In the genomic region with DNA sequence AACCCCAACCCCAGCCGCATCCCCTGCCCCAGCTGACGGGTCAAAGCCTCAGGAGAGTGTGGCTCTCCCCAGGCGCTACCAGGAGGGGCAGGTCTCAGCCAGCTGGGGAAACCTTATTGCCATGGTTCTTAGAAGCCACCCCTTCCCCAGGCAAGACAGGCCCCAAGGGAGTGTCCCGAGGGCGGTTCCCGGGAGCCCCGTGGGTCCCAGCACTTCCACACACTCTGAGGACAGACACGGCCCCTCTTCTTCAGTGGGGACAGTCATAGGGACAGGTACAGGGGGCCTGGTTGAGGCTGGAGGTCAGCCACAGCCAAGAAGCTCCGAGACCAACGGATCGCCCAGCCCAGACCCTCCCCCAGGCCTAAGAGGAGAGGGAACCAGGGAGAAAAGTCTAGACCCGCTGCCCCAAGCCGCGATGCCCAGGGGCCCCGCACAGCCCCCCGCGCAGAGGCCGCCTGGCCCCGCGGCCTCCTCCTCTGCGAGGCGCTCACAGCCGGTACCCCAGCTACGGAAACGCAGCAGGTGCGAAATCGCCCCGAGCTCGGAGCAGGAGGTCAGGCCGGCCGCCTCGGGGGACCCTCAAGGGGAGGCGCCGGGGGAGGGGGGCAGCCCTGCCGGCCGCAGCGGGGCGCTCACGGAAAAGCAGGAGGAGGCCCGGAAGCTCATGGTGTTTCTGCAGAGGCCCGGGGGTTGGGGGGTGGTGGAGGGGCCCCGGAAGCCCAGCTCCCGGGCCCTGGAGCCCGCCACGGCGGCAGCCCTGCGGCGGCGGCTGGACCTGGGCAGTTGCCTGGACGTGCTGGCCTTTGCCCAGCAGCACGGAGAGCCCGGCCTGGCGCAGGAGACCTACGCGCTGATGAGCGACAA, we compare ENCODE assay signal across 11 cellular contexts. TPM values are rescaled to one million over a fixed set of nuclear protein-coding genes. Genes with fewer than 3 reads are reported as not detected.
DNase-seq lines count a peak whose midpoint lies in the region; ATAC-seq and TF ChIP-seq lines count a peak whose summit lies in the region.
"Had no signal": no experiment of that assay in that cellular context is flagged by ENCODE, and none has a peak within 500 bp of the region (broad histone marks: within the 10 kb centered on the region; RNA-seq: fewer than 3 reads in every experiment).

No MANE protein-coding gene starts in this region.

- H3K27ac ChIP-seq in breast epithelium = no peak overlapping the region
- peak overlapping the region in 1 of 3 donors; percentile 8 for H3K27ac ChIP-seq in right lobe of liver
- no peak overlapping the region for H3K27ac ChIP-seq in urinary bladder (ENCODE audit: low read depth)
- H3K27ac ChIP-seq in WERI-Rb-1 = no peak overlapping the region

- H3K9me3 Mint-ChIP-seq in MCF 10A (ENCODE audit: unreplicated experiment) = no peaks in the 10 kb centered on the region
- no peaks in the 10 kb centered on the region for H3K9me3 Mint-ChIP-seq in activated T-helper 17 cell treated with anti-CD3 and anti-CD28 coated beads, Interleukin-2, amount 50 U/mL, for 72 hours

- H3K9me3 ChIP-seq in breast epithelium = no peaks in the 10 kb centered on the region
- no peaks in the 10 kb centered on the region for H3K9me3 ChIP-seq in right lobe of liver
- H3K9me3 ChIP-seq in WERI-Rb-1 (ENCODE audit: severe bottlenecking) = no peaks in the 10 kb centered on the region

- CTCF ChIA-PET in MCF 10A (lab: Yijun Ruan, JAX) = no interaction called here

- no peak for TF ChIP-seq CTCF in breast epithelium (IDR thresholded peaks at IDR 0.05)
- TF ChIP-seq CTCF in MCF 10A (IDR thresholded peaks at IDR 0.05; ENCODE audit: unreplicated experiment) = no peak
- no peak for TF ChIP-seq CTCF in right lobe of liver (IDR thresholded peaks at IDR 0.05)
- TF ChIP-seq CTCF in WERI-Rb-1 (IDR thresholded peaks at IDR 0.05; ENCODE audit: low read depth, low read length) = no peak

- ATAC-seq in activated T-helper 17 cell treated with anti-CD3 and anti-CD28 coated beads, Interleukin-2, amount 50 U/mL, for 72 hours (replicated peaks) = peak; percentile 58
- ATAC-seq in right lobe of liver (peak; percentile 49 to 72 (median 68)), GM19397 (IDR thresholded peaks at IDR 0.05; ENCODE audit: unreplicated experiment) (no peak), HG03045 (IDR thresholded peaks at IDR 0.05; ENCODE audit: unreplicated experiment) (no peak)
- ATAC-seq: HCT116 had no signal

- no peaks in the 10 kb centered on the region for H3K27me3 Mint-ChIP-seq in MCF 10A (ENCODE audit: insufficient read depth, unreplicated experiment)
- H3K27me3 Mint-ChIP-seq in activated T-helper 17 cell treated with anti-CD3 and anti-CD28 coated beads, Interleukin-2, amount 50 U/mL, for 72 hours = no peaks in the 10 kb centered on the region

- 18% methylated on average over 9 of the region's 56 CpGs for WGBS in right lobe of liver (ENCODE audit: insufficient coverage, low coverage, low lambda C conversion rate, missing lambda C conversion rate)
- 7% methylated on average over 56 of the region's 56 CpGs for WGBS in urinary bladder

- no TSS peak for BruUV-seq in MCF 10A (replicated peaks; lab: Mats Ljungman, UMichigan)

- no peaks in the 10 kb centered on the region for H3K36me3 ChIP-seq in breast epithelium
- no peaks in the 10 kb centered on the region for H3K36me3 ChIP-seq in right lobe of liver
- H3K36me3 ChIP-seq in urinary bladder (ENCODE audit: insufficient read depth) = no peaks in the 10 kb centered on the region
- no peaks in the 10 kb centered on the region for H3K36me3 ChIP-seq in WERI-Rb-1

- H3K4me3 ChIP-seq in breast epithelium = peak overlapping the region; percentile 21 to 39 (median 27)
- H3K4me3 ChIP-seq in right lobe of liver = peak overlapping the region; percentile 23 to 39 (median 31)
- peak overlapping the region; percentile 12 for H3K4me3 ChIP-seq in urinary bladder (ENCODE audit: low read depth, low read length)
- H3K4me3 ChIP-seq in WERI-Rb-1 (ENCODE audit: low read depth, low read length) = no peak overlapping the region

- H3K4me1 ChIP-seq in breast epithelium (peaks cover 6 to 18% of the 10 kb centered on the region in 2 donors), right lobe of liver (peaks cover 0 to 8% (median 0%) of the 10 kb centered on the region in 4 donors), urinary bladder (ENCODE audit: insufficient read depth) (no peaks in the 10 kb centered on the region)

- H3K27ac Mint-ChIP-seq in MCF 10A (ENCODE audit: low read depth, unreplicated experiment) = no peak overlapping the region
- peak overlapping the region; percentile 83 for H3K27ac Mint-ChIP-seq in activated T-helper 17 cell treated with anti-CD3 and anti-CD28 coated beads, Interleukin-2, amount 50 U/mL, for 72 hours

- DNase-seq in breast epithelium (ENCODE audit: low spot score in 2 of 2) (no peak), MCF 10A (ENCODE audit: unreplicated experiment) (no peak), right lobe of liver (peak; percentile 67 to 72 (median 71)), WERI-Rb-1 (no peak)
- DNase-seq: NCI-H1092 treated with DMSO at 0.1 percent for 48 hours had no signal

- H3K4me3 Mint-ChIP-seq in MCF 10A (ENCODE audit: unreplicated experiment) = no peak overlapping the region
- peak overlapping the region; percentile 62 for H3K4me3 Mint-ChIP-seq in activated T-helper 17 cell treated with anti-CD3 and anti-CD28 coated beads, Interleukin-2, amount 50 U/mL, for 72 hours

- intact Hi-C loops in breast epithelium (cut with DNase I; ENCODE audit: low total_unique reads) = no loop called here
- intact Hi-C loops in MCF 10A (cut with micrococcal nuclease) = no loop called here
- intact Hi-C loops in right lobe of liver (cut with DNase I) = no loop called here

- H3K36me3 Mint-ChIP-seq in MCF 10A (ENCODE audit: insufficient read depth, unreplicated experiment) = no peaks in the 10 kb centered on the region
- H3K36me3 Mint-ChIP-seq in activated T-helper 17 cell treated with anti-CD3 and anti-CD28 coated beads, Interleukin-2, amount 50 U/mL, for 72 hours (ENCODE audit: low read depth) = no peaks in the 10 kb centered on the region

- peaks cover 7% of the 10 kb centered on the region for H3K4me1 Mint-ChIP-seq in MCF 10A (ENCODE audit: insufficient read depth, unreplicated experiment)
- peaks cover 10% of the 10 kb centered on the region for H3K4me1 Mint-ChIP-seq in activated T-helper 17 cell treated with anti-CD3 and anti-CD28 coated beads, Interleukin-2, amount 50 U/mL, for 72 hours

- TF ChIP-seq POLR2A in breast epithelium (IDR thresholded peaks at IDR 0.05) = no peak
- peak; percentile 66 for TF ChIP-seq POLR2A in right lobe of liver (IDR thresholded peaks at IDR 0.05)

- H3K27me3 ChIP-seq in breast epithelium (peaks cover 3 to 8% of the 10 kb centered on the region in 2 donors), right lobe of liver (no peaks in the 10 kb centered on the region), WERI-Rb-1 (ENCODE audit: insufficient read depth, low read depth, severe bottlenecking) (no peaks in the 10 kb centered on the region)

- POLR2A ChIA-PET in MCF 10A (lab: Yijun Ruan, JAX) = interaction anchor here (0.6 to 0.7 kb wide), 2 partner anchors 17 to 32 kb away, joined by 3 read pairs; no protein-coding TSS in a partner anchor

RNA-seq across cellular contexts. Expression of a gene that starts 2.6 kb away (rescaled TPM):
- under 1 TPM; 0.16 to 0.33 (median 0.29) TPM for total RNA-seq in breast epithelium
- 0.98 and 4.1 TPM in 2 replicates for total RNA-seq in MCF 10A (2022)
- total RNA-seq in activated T-helper 17 cell treated with anti-CD3 and anti-CD28 coated beads, Interleukin-2, amount 50 U/mL, for 72 hours = 1 to 10 TPM; 4.2 to 4.4 TPM
- total RNA-seq in right lobe of liver = 1 to 10 TPM in 2 of 6 experiments, under 1 TPM in 2, not detected in 2; 0.07 to 1.4 (median 0.62) TPM
- 0.11 TPM for total RNA-seq in urinary bladder
- 0.33 TPM for polyA plus RNA-seq in urinary bladder

RNA-seq across cellular contexts. Expression of a gene that starts 14.4 kb away (rescaled TPM):
- not detected for total RNA-seq in breast epithelium
- total RNA-seq in MCF 10A (2022) = 0.82 and 1.2 TPM in 2 replicates
- total RNA-seq in activated T-helper 17 cell treated with anti-CD3 and anti-CD28 coated beads, Interleukin-2, amount 50 U/mL, for 72 hours = 1 to 10 TPM in 1 of 2 donors, under 1 TPM in 1; 0.65 to 2.3 TPM
- 1 to 10 TPM in 2 of 6 experiments, not detected in 4; 3.3 to 4.7 TPM for total RNA-seq in right lobe of liver
- total RNA-seq in urinary bladder = not detected
- polyA plus RNA-seq in urinary bladder = not detected
- total RNA-seq: activated CD8-positive, alpha-beta memory T cell treated with anti-CD3 and anti-CD28 coated beads for 36 hours had no signal

RNA-seq across cellular contexts. Expression of a gene that starts 18.5 kb away (rescaled TPM):
- total RNA-seq in breast epithelium = 100 to 1,000 TPM in 1 of 3 donors, 10 to 100 TPM in 2; 44.6 to 115 (median 82.9) TPM
- 41.0 and 54.4 TPM in 2 replicates for total RNA-seq in MCF 10A (2022)
- 10 to 100 TPM; 73.0 to 74.0 TPM for total RNA-seq in activated T-helper 17 cell treated with anti-CD3 and anti-CD28 coated beads, Interleukin-2, amount 50 U/mL, for 72 hours
- 100 to 1,000 TPM in 3 of 6 experiments, 10 to 100 TPM in 3; 30.6 to 223 (median 88.2) TPM for total RNA-seq in right lobe of liver
- 9.5 TPM for total RNA-seq in urinary bladder
- polyA plus RNA-seq in urinary bladder = 84.1 TPM

RNA-seq across cellular contexts. Expression of a gene that starts 22.9 kb away (rescaled TPM):
- 1 to 10 TPM; 1.9 to 6.6 (median 4.3) TPM for total RNA-seq in breast epithelium
- 2.4 and 5.4 TPM in 2 replicates for total RNA-seq in MCF 10A (2022)
- total RNA-seq in activated T-helper 17 cell treated with anti-CD3 and anti-CD28 coated beads, Interleukin-2, amount 50 U/mL, for 72 hours = 1 to 10 TPM; 2.8 to 9.9 TPM
- total RNA-seq in right lobe of liver = 1 to 10 TPM in 3 of 6 experiments, under 1 TPM in 1, not detected in 2; 0.80 to 4.2 (median 2.5) TPM
- 0.79 TPM for total RNA-seq in urinary bladder
- polyA plus RNA-seq in urinary bladder = 3.3 TPM

RNA-seq across cellular contexts. Expression of a gene that starts 29.9 kb away (rescaled TPM):
- 10 to 100 TPM; 13.6 to 40.0 (median 39.4) TPM for total RNA-seq in breast epithelium
- total RNA-seq in MCF 10A (2022) = 52.2 and 57.3 TPM in 2 replicates
- 10 to 100 TPM; 57.3 to 62.8 TPM for total RNA-seq in activated T-helper 17 cell treated with anti-CD3 and anti-CD28 coated beads, Interleukin-2, amount 50 U/mL, for 72 hours
- 10 to 100 TPM in 5 of 6 experiments, 1 to 10 TPM in 1; 3.8 to 30.7 (median 13.0) TPM for total RNA-seq in right lobe of liver
- 6.2 TPM for total RNA-seq in urinary bladder
- 5.5 TPM for polyA plus RNA-seq in urinary bladder

Comparison
In these comparisons a context has a peak if more than half of its experiments do, and no peak if none do; other contexts are left out.
1. DNase-seq: peak in right lobe of liver (3 of 3); none in breast epithelium (0 of 2), MCF 10A (single experiment) and WERI-Rb-1 (single experiment).
2. ATAC-seq: peak in activated T-helper 17 cell treated with anti-CD3 and anti-CD28 coated beads, Interleukin-2, amount 50 U/mL, for 72 hours (single experiment) and right lobe of liver (4 of 4); none in GM19397 (single experiment) and HG03045 (single experiment).